19 cellular contexts compared by ENCODE assay signal in genomic region chr9:137023157-137023556, GRCh38. TPM values are rescaled to one million over a fixed set of nuclear protein-coding genes. Genes with fewer than 3 reads are reported as not detected.
DNase-seq lines count a peak whose midpoint lies in the region; ATAC-seq, FAIRE-seq and TF ChIP-seq lines count a peak whose summit lies in the region.
"Had no signal": no experiment of that assay in that cellular context is flagged by ENCODE, and none has a peak within 500 bp of the region (broad histone marks: within the 10 kb centered on the region; RNA-seq: fewer than 3 reads in every experiment).

No MANE protein-coding gene starts in this region.

- no peaks in the 10 kb centered on the region for H3K36me3 ChIP-seq in K562 (ENCODE audit: control insufficient read depth, insufficient read depth, low read length)

- H3K9me3 ChIP-seq in K562 (replicated peaks; ENCODE audit: control insufficient read depth, insufficient read depth, low read depth, low read length), result no peaks in the 10 kb centered on the region
- H3K9me3 ChIP-seq: pancreas had no signal

- CTCF ChIA-PET in K562 (lab: Yijun Ruan, JAX; ENCODE audit: low intra/inter-chr PET ratio), result no interaction called here

- H3K27me3 ChIP-seq in K562 (ENCODE audit: control insufficient read depth in 2 of 2, insufficient read depth in 2 of 2, low read length in 2 of 2), result no peaks in the 10 kb centered on the region
- H3K27me3 ChIP-seq: hepatocyte, pancreas had no signal

- H3K4me3 ChIP-seq in K562, result no peak overlapping the region
- H3K4me3 ChIP-seq: hepatocyte, pancreas had no signal

- peaks cover 8 to 89% of the 10 kb centered on the region in 2 experiments for H3K4me1 ChIP-seq in K562 (replicated peaks in 1 of 2; ENCODE audit: control insufficient read depth in 2 of 2, insufficient read depth in 2 of 2, low read length in 2 of 2)

- no peak overlapping the region for H2AFZ ChIP-seq in K562 (ENCODE audit: low read depth, low read length)
- H2AFZ ChIP-seq: hepatocyte had no signal

- DNase-seq in K562 (ENCODE audit: extremely low read depth in 1 of 4, low spot score in 3 of 4) (no peak), putamen (ENCODE audit: low spot score) (peak; percentile 51), NCI-H1105 (lab: John Stamatoyannopoulos, UW) (no peak)
- DNase-seq: activated CD4-positive, alpha-beta T cell treated with anti-CD3 and anti-CD28 coated beads, Interleukin-2, amount 50 U/mL, for 4 hours; activated naive CD8-positive, alpha-beta T cell treated with anti-CD3 and anti-CD28 coated beads for 36 hours; activated T-cell treated with anti-CD3 and anti-CD28 coated beads, Interleukin-2, amount 50 U/mL, for 48 hours; effector CD4-positive, alpha-beta T cell; MM.1S; NCI-H1930; NCI-H510A treated with DMSO at 0.1 percent for 48 hours; pancreas; stimulated activated naive CD8-positive, alpha-beta T cell treated with anti-CD3 and anti-CD28 coated beads, Interleukin-15, amount 100 ng/mL, for 72 hours had no signal

- no peak for FAIRE-seq in K562 (lab: Jason Lieb, UNC)
- FAIRE-seq: bronchial epithelial cell, G401.6, pancreas had no signal

- WGBS in K562 (ENCODE audit: insufficient coverage, low coverage, missing lambda C conversion rate), result 55% methylated on average over 7 of the region's 7 CpGs

- ATAC-seq in K562 (no peak), GM18502 (IDR thresholded peaks at IDR 0.05; ENCODE audit: poor library complexity, unreplicated experiment) (no peak)
- ATAC-seq: pancreas; stimulated activated naive CD8-positive, alpha-beta T cell treated with anti-CD3 and anti-CD28 coated beads, Interleukin-15, amount 100 ng/mL, for 72 hours had no signal

- in situ Hi-C loops in K562 (cut with MboI), result no loop called here

- no TSS peak for BruUV-seq in K562 (replicated peaks; lab: Mats Ljungman, UMichigan)

- intact Hi-C loops in K562 (cut with micrococcal nuclease), result no loop called here

- no peak overlapping the region for H3K4me2 ChIP-seq in K562 (ENCODE audit: insufficient read depth, low read length)
- H3K4me2 ChIP-seq: hepatocyte had no signal

- H3K9ac ChIP-seq in K562 (ENCODE audit: insufficient read depth in 1 of 2, low read depth in 2 of 2, low read length in 2 of 2), result peak overlapping the region in 1 of 2 experiments; percentile 58; a peak in 1 of 4 replicates

- no peak overlapping the region for H3K27ac ChIP-seq in K562 (ENCODE audit: extremely low read depth, low read depth, low read length)
- H3K27ac ChIP-seq: hepatocyte, pancreas had no signal

- POLR2A ChIA-PET in K562 (lab: Yijun Ruan, JAX), result interaction anchor here (1.1 kb wide), 1 partner anchor 183 kb away, joined by 3 read pairs; no protein-coding TSS in a partner anchor

- no peaks in the 10 kb centered on the region for H3K9me1 ChIP-seq in K562 (ENCODE audit: control insufficient read depth, insufficient read depth, low read length)

- peaks cover 3% of the 10 kb centered on the region; the same call in 1 of the 3 replicates for H3K79me2 ChIP-seq in K562 (ENCODE audit: control insufficient read depth, insufficient read depth, low read length)
- H3K79me2 ChIP-seq: hepatocyte had no signal

- TF ChIP-seq CTCF in K562 (IDR thresholded peaks at IDR 0.05 in 2 of 3, conservative IDR thresholded peaks at IDR 0.05 in 1 of 3; ENCODE audit: insufficient read depth in 2 of 3, low read depth in 1 of 3, low read length in 3 of 3), result no peak

- no peak for TF ChIP-seq EP300 in K562 (IDR thresholded peaks at IDR 0.05; ENCODE audit: low read length)

- no peak for TF ChIP-seq POLR2A in K562 (conservative IDR thresholded peaks at IDR 0.05)

- 0 out of 2 replicates have a peak, but pooled peaks cover 5% of the 10 kb centered on the region for H4K20me1 ChIP-seq in K562 (replicated peaks; ENCODE audit: control insufficient read depth, insufficient read depth, low read length)

- TF ChIP-seq RAD21 in K562 (CRISPR knock-in tag; conservative IDR thresholded peaks at IDR 0.05 in 1 of 2, IDR thresholded peaks at IDR 0.05 in 1 of 2), result no peak

RNA-seq across cellular contexts. Expression of gene ABCA2, which starts 4.9 kb away (rescaled TPM):
- total RNA-seq in K562 (2011; cell fraction: chromatin; rRNA removed; ENCODE audit: low replicate concordance), result 47.9 and 167 TPM in 2 replicates
- 116 and 131 TPM in 2 replicates for total RNA-seq in K562 (2011; cell fraction: nucleolus; rRNA removed)
- 56.3 and 68.3 TPM in 2 replicates for total RNA-seq in K562 (2011; cell fraction: nucleoplasm; rRNA removed)
- 4.6 and 5.5 TPM in 2 replicates for total RNA-seq in K562 (2014; rRNA removed)
- total RNA-seq in K562 (2014; rRNA removed; fragmentation: Illumina TruSeq; extraction: Trizol), result 0.69 and 0.99 TPM in 2 replicates
- total RNA-seq in K562 (2015; rRNA removed; fragmentation: Illumina TruSeq; extraction: Trizol), result 1.6 and 2.9 TPM in 2 replicates
- 12.1 and 14.9 TPM in 2 replicates for total RNA-seq in K562 (2021)
- polyA plus RNA-seq in K562 (2011; rRNA removed), result 12.1 and 24.4 TPM in 2 replicates
- polyA plus RNA-seq in K562 (2011; cell fraction: cytosol; rRNA removed), result 19.7 and 23.3 TPM in 2 replicates
- 253 and 318 TPM in 2 replicates for polyA plus RNA-seq in K562 (2011; cell fraction: nucleus; rRNA removed)
- 13.8 and 24.2 TPM in 2 replicates for polyA plus RNA-seq in K562 (2012)
- 6.1 and 9.9 TPM in 2 replicates for polyA plus RNA-seq in K562 (2014; fragmentation: Illumina TruSeq; extraction: Trizol)
- not detected for polyA plus RNA-seq in K562 (2014; fragmentation: Nextera tagmentation; extraction: Ambion mirVana)
- 16.2 and 16.3 TPM in 2 replicates for polyA plus RNA-seq in K562 (2014; rRNA removed)
- polyA minus RNA-seq in K562 (2011; rRNA and poly(A)+ RNA removed), result 6.6 and 8.6 TPM in 2 replicates
- 13.4 and 28.5 TPM in 2 replicates for polyA minus RNA-seq in K562 (2011; cell fraction: cytosol; rRNA and poly(A)+ RNA removed)
- polyA minus RNA-seq in K562 (2011; cell fraction: nucleus; rRNA and poly(A)+ RNA removed), result 43.2 and 52.5 TPM in 2 replicates

RNA-seq across cellular contexts. Expression of gene FUT7, which starts 8.7 kb away (rescaled TPM):
- total RNA-seq in K562 (2011; cell fraction: chromatin; rRNA removed; ENCODE audit: low replicate concordance), result not detected in 2 replicates
- not detected in 2 replicates for total RNA-seq in K562 (2011; cell fraction: nucleolus; rRNA removed)
- total RNA-seq in K562 (2011; cell fraction: nucleoplasm; rRNA removed), result not detected in 2 replicates
- total RNA-seq in K562 (2014; rRNA removed) (not detected in 2 replicates), K562 (2014; rRNA removed; fragmentation: Illumina TruSeq; extraction: Trizol) (not detected in 2 replicates), K562 (2015; rRNA removed; fragmentation: Illumina TruSeq; extraction: Trizol) (not detected in 2 replicates), K562 (2021) (not detected in 2 replicates)
- polyA plus RNA-seq in K562 (2011; rRNA removed) (not detected in 2 replicates), K562 (2014; fragmentation: Illumina TruSeq; extraction: Trizol) (not detected in 2 replicates), K562 (2014; fragmentation: Nextera tagmentation; extraction: Ambion mirVana) (not detected), K562 (2014; rRNA removed) (not detected in 2 replicates)
- polyA plus RNA-seq in K562 (2011; cell fraction: cytosol; rRNA removed), result not detected in 2 replicates
- not detected in 2 replicates for polyA plus RNA-seq in K562 (2011; cell fraction: nucleus; rRNA removed)
- polyA plus RNA-seq in K562 (2012), result not detected in 2 replicates
- polyA minus RNA-seq in K562 (2011; rRNA and poly(A)+ RNA removed), result not detected in 2 replicates
- not detected in 2 replicates for polyA minus RNA-seq in K562 (2011; cell fraction: cytosol; rRNA and poly(A)+ RNA removed)
- polyA minus RNA-seq in K562 (2011; cell fraction: nucleus; rRNA and poly(A)+ RNA removed), result not detected in 2 replicates
- total RNA-seq: activated naive CD8-positive, alpha-beta T cell treated with anti-CD3 and anti-CD28 coated beads for 36 hours; bronchial epithelial cell; fibroblast of lung; H4; hepatocyte; kidney epithelial cell had no signal
- polyA plus RNA-seq: fibroblast of lung, hepatocyte had no signal

RNA-seq across cellular contexts. Expression of gene NPDC1, which starts 22.8 kb away (rescaled TPM):
- total RNA-seq in K562 (2011; cell fraction: chromatin; rRNA removed; ENCODE audit: low replicate concordance), result 1.1 and 4.2 TPM in 2 replicates
- 3.2 and 6.0 TPM in 2 replicates for total RNA-seq in K562 (2011; cell fraction: nucleolus; rRNA removed)
- total RNA-seq in K562 (2011; cell fraction: nucleoplasm; rRNA removed), result 1.5 and 3.6 TPM in 2 replicates
- total RNA-seq in K562 (2014; rRNA removed) (0.09 and 0.90 TPM in 2 replicates), K562 (2014; rRNA removed; fragmentation: Illumina TruSeq; extraction: Trizol) (not detected in 2 replicates), K562 (2015; rRNA removed; fragmentation: Illumina TruSeq; extraction: Trizol) (0.22 TPM in 1 of 2 replicates, not detected in the other), K562 (2021) (1.5 and 2.1 TPM in 2 replicates)
- polyA plus RNA-seq in K562 (2011; rRNA removed) (1.3 and 3.9 TPM in 2 replicates), K562 (2014; fragmentation: Illumina TruSeq; extraction: Trizol) (0.06 and 0.21 TPM in 2 replicates), K562 (2014; fragmentation: Nextera tagmentation; extraction: Ambion mirVana) (not detected), K562 (2014; rRNA removed) (0.85 and 2.4 TPM in 2 replicates)
- polyA plus RNA-seq in K562 (2011; cell fraction: cytosol; rRNA removed), result 3.5 and 4.2 TPM in 2 replicates
- polyA plus RNA-seq in K562 (2011; cell fraction: nucleus; rRNA removed), result 32.5 and 34.7 TPM in 2 replicates
- polyA plus RNA-seq in K562 (2012), result 0.85 and 3.1 TPM in 2 replicates
- 0.14 and 0.18 TPM in 2 replicates for polyA minus RNA-seq in K562 (2011; rRNA and poly(A)+ RNA removed)
- polyA minus RNA-seq in K562 (2011; cell fraction: cytosol; rRNA and poly(A)+ RNA removed), result 0.95 and 3.5 TPM in 2 replicates
- polyA minus RNA-seq in K562 (2011; cell fraction: nucleus; rRNA and poly(A)+ RNA removed), result 2.0 and 3.9 TPM in 2 replicates

RNA-seq across cellular contexts. Expression of gene CLIC3, which starts 26.8 kb away (rescaled TPM):
- total RNA-seq in K562 (2011; cell fraction: chromatin; rRNA removed; ENCODE audit: low replicate concordance), result not detected in 2 replicates
- not detected in 2 replicates for total RNA-seq in K562 (2011; cell fraction: nucleolus; rRNA removed)
- total RNA-seq in K562 (2011; cell fraction: nucleoplasm; rRNA removed), result not detected in 2 replicates
- total RNA-seq in K562 (2014; rRNA removed) (not detected in 2 replicates), K562 (2014; rRNA removed; fragmentation: Illumina TruSeq; extraction: Trizol) (not detected in 2 replicates), K562 (2015; rRNA removed; fragmentation: Illumina TruSeq; extraction: Trizol) (not detected in 2 replicates), K562 (2021) (0.18 and 0.29 TPM in 2 replicates)
- polyA plus RNA-seq in K562 (2011; rRNA removed) (0.07 TPM in 1 of 2 replicates, not detected in the other), K562 (2014; fragmentation: Illumina TruSeq; extraction: Trizol) (not detected in 2 replicates), K562 (2014; fragmentation: Nextera tagmentation; extraction: Ambion mirVana) (not detected), K562 (2014; rRNA removed) (0.27 TPM in 1 of 2 replicates, not detected in the other)
- polyA plus RNA-seq in K562 (2011; cell fraction: cytosol; rRNA removed), result 0.22 and 1.1 TPM in 2 replicates
- polyA plus RNA-seq in K562 (2011; cell fraction: nucleus; rRNA removed), result 0.34 and 0.65 TPM in 2 replicates
- 0.58 and 0.59 TPM in 2 replicates for polyA plus RNA-seq in K562 (2012)
- polyA minus RNA-seq in K562 (2011; rRNA and poly(A)+ RNA removed), result not detected in 2 replicates
- polyA minus RNA-seq in K562 (2011; cell fraction: cytosol; rRNA and poly(A)+ RNA removed), result not detected in 2 replicates
- polyA minus RNA-seq in K562 (2011; cell fraction: nucleus; rRNA and poly(A)+ RNA removed), result 0.27 and 0.44 TPM in 2 replicates
- total RNA-seq: activated naive CD8-positive, alpha-beta T cell treated with anti-CD3 and anti-CD28 coated beads for 36 hours; kidney epithelial cell had no signal

RNA-seq across cellular contexts. Expression of gene ENTPD2, which starts 30.7 kb away (rescaled TPM):
- 1.2 and 5.3 TPM in 2 replicates for total RNA-seq in K562 (2011; cell fraction: chromatin; rRNA removed; ENCODE audit: low replicate concordance)
- 3.3 and 4.3 TPM in 2 replicates for total RNA-seq in K562 (2011; cell fraction: nucleolus; rRNA removed)
- total RNA-seq in K562 (2011; cell fraction: nucleoplasm; rRNA removed), result 2.6 and 2.9 TPM in 2 replicates
- total RNA-seq in K562 (2014; rRNA removed) (0.12 and 0.14 TPM in 2 replicates), K562 (2014; rRNA removed; fragmentation: Illumina TruSeq; extraction: Trizol) (not detected in 2 replicates), K562 (2015; rRNA removed; fragmentation: Illumina TruSeq; extraction: Trizol) (not detected in 2 replicates), K562 (2021) (0.60 and 0.85 TPM in 2 replicates)
- polyA plus RNA-seq in K562 (2011; rRNA removed) (0.11 and 0.51 TPM in 2 replicates), K562 (2014; fragmentation: Illumina TruSeq; extraction: Trizol) (0.17 and 0.21 TPM in 2 replicates), K562 (2014; fragmentation: Nextera tagmentation; extraction: Ambion mirVana) (under 1 TPM in 1 of 2 experiments, not detected in 1; 0.04 TPM), K562 (2014; rRNA removed) (0.22 TPM in 1 of 2 replicates, not detected in the other)
- 0.22 and 0.41 TPM in 2 replicates for polyA plus RNA-seq in K562 (2011; cell fraction: cytosol; rRNA removed)
- 4.8 and 5.7 TPM in 2 replicates for polyA plus RNA-seq in K562 (2011; cell fraction: nucleus; rRNA removed)
- 0.15 and 0.23 TPM in 2 replicates for polyA plus RNA-seq in K562 (2012)
- not detected in 2 replicates for polyA minus RNA-seq in K562 (2011; rRNA and poly(A)+ RNA removed)
- 0.57 and 1.3 TPM in 2 replicates for polyA minus RNA-seq in K562 (2011; cell fraction: cytosol; rRNA and poly(A)+ RNA removed)
- 0.94 and 1.2 TPM in 2 replicates for polyA minus RNA-seq in K562 (2011; cell fraction: nucleus; rRNA and poly(A)+ RNA removed)
- total RNA-seq: activated naive CD8-positive, alpha-beta T cell treated with anti-CD3 and anti-CD28 coated beads for 36 hours; H4 had no signal
- polyA plus RNA-seq: fibroblast of lung had no signal
